Comparison of ENCODE assay signal across 9 cellular contexts in genomic region chr6:133286765-133287164, GRCh38. TPM values are rescaled to one million over a fixed set of nuclear protein-coding genes. Genes with fewer than 3 reads are reported as not detected.
DNase-seq lines count a peak whose midpoint lies in the region; ATAC-seq and TF ChIP-seq lines count a peak whose summit lies in the region.
"Had no signal": no experiment of that assay in that cellular context is flagged by ENCODE, and none has a peak within 500 bp of the region (broad histone marks: within the 10 kb centered on the region; RNA-seq: fewer than 3 reads in every experiment).

No MANE protein-coding gene starts in this region.

- peaks cover 6% of the 10 kb centered on the region for H3K9me3 Mint-ChIP-seq in HFFc6

- intact Hi-C loops in right lobe of liver (cut with DNase I) = no loop called here
- intact Hi-C loops in body of pancreas (cut with DNase I) = no loop called here

- H3F3A ChIP-seq in DOHH2 (ENCODE audit: control insufficient read depth, insufficient read depth) = no peaks in the 10 kb centered on the region

- 22% methylated on average over 1 of the region's 1 CpG for WGBS in right lobe of liver (ENCODE audit: insufficient coverage, low coverage, low lambda C conversion rate, missing lambda C conversion rate)
- 0 to 26% methylated on average over 1 of the region's 1 CpG for WGBS in body of pancreas, 2 donors

- peak; percentile 53 for TF ChIP-seq CTCF in DOHH2 (IDR thresholded peaks at IDR 0.05; ENCODE audit: low read depth, low read length, poor library complexity, severe bottlenecking)
- peak; percentile 34; the same call in 1 of the 2 replicates for TF ChIP-seq CTCF in HFFc6 (IDR thresholded peaks at IDR 0.05)
- peak; percentile 47; the same call in 1 of the 2 replicates for TF ChIP-seq CTCF in WERI-Rb-1 (IDR thresholded peaks at IDR 0.05; ENCODE audit: low read depth, low read length)
- TF ChIP-seq CTCF in right lobe of liver (IDR thresholded peaks at IDR 0.05) = peak; percentile 36 to 54 (median 44)
- no peak for TF ChIP-seq CTCF in body of pancreas (IDR thresholded peaks at IDR 0.05)

- H3K79me2 ChIP-seq in DOHH2 (ENCODE audit: control insufficient read depth, low read length) = no peaks in the 10 kb centered on the region

- DNase-seq in HFFc6 (no peak), WERI-Rb-1 (no peak), right lobe of liver (no peak), body of pancreas (no peak), hippocampal formation (lab: John Stamatoyannopoulos, UW) (no peak), ureter (ENCODE audit: low spot score) (no peak)
- DNase-seq: T-helper 17 cell had no signal

- no peaks in the 10 kb centered on the region for H3K9me2 ChIP-seq in DOHH2 (replicated peaks; ENCODE audit: control insufficient read depth, low read length)

- TF ChIP-seq POLR2A in right lobe of liver (IDR thresholded peaks at IDR 0.05) (no peak), body of pancreas (IDR thresholded peaks at IDR 0.05) (no peak)

- H3K27me3 Mint-ChIP-seq in HFFc6 (ENCODE audit: insufficient read depth) = no peaks in the 10 kb centered on the region; the same call in 1 of the 2 replicates
- H3K27me3 Mint-ChIP-seq: T-helper 17 cell had no signal

- H3K4me2 ChIP-seq in DOHH2 (ENCODE audit: low read length) = no peak overlapping the region

- H3K36me3 ChIP-seq in DOHH2 (ENCODE audit: control insufficient read depth, low read length) (no peaks in the 10 kb centered on the region), WERI-Rb-1 (no peaks in the 10 kb centered on the region), right lobe of liver (no peaks in the 10 kb centered on the region), body of pancreas (replicated peaks in 1 of 2; ENCODE audit: insufficient read depth in 1 of 2, low read depth in 2 of 2) (no peaks in the 10 kb centered on the region)

- H3K4me1 Mint-ChIP-seq in HFFc6 (ENCODE audit: low read depth) = no peaks in the 10 kb centered on the region
- H3K4me1 Mint-ChIP-seq: T-helper 17 cell had no signal

- H4K20me1 ChIP-seq in DOHH2 (ENCODE audit: control insufficient read depth, insufficient read depth, low read depth, low read length) = no peaks in the 10 kb centered on the region

- no peak overlapping the region for H3K27ac Mint-ChIP-seq in HFFc6
- H3K27ac Mint-ChIP-seq: T-helper 17 cell had no signal

- no peak overlapping the region for H3K4me3 Mint-ChIP-seq in HFFc6
- H3K4me3 Mint-ChIP-seq: T-helper 17 cell had no signal

- H3K9me3 ChIP-seq in DOHH2 (ENCODE audit: control insufficient read depth, insufficient read depth, low read length) = no peaks in the 10 kb centered on the region
- no peaks in the 10 kb centered on the region for H3K9me3 ChIP-seq in WERI-Rb-1 (ENCODE audit: severe bottlenecking)
- H3K9me3 ChIP-seq in right lobe of liver = no peaks in the 10 kb centered on the region
- H3K9me3 ChIP-seq in body of pancreas = no peaks in the 10 kb centered on the region

- H3K4me3 ChIP-seq in DOHH2 (ENCODE audit: low read length) (no peak overlapping the region), WERI-Rb-1 (ENCODE audit: low read depth, low read length) (no peak overlapping the region), right lobe of liver (no peak overlapping the region), body of pancreas (no peak overlapping the region)

- 0 out of 2 replicates have a peak, but pooled peaks cover 4% of the 10 kb centered on the region for H3K27me3 ChIP-seq in DOHH2 (ENCODE audit: control insufficient read depth, low read length)
- H3K27me3 ChIP-seq in WERI-Rb-1 (ENCODE audit: insufficient read depth, low read depth, severe bottlenecking) = peaks cover 10% of the 10 kb centered on the region
- no peaks in the 10 kb centered on the region for H3K27me3 ChIP-seq in right lobe of liver
- no peaks in the 10 kb centered on the region for H3K27me3 ChIP-seq in body of pancreas

- H3K4me1 ChIP-seq in DOHH2 (ENCODE audit: control insufficient read depth, low read length) (no peaks in the 10 kb centered on the region), right lobe of liver (no peaks in the 10 kb centered on the region), body of pancreas (no peaks in the 10 kb centered on the region)

- no peaks in the 10 kb centered on the region for H3K36me3 Mint-ChIP-seq in HFFc6 (ENCODE audit: low read depth)

- no peak overlapping the region for H3K27ac ChIP-seq in DOHH2 (ENCODE audit: low read depth, low read length)
- H3K27ac ChIP-seq in WERI-Rb-1 = no peak overlapping the region
- H3K27ac ChIP-seq in right lobe of liver = no peak overlapping the region
- no peak overlapping the region for H3K27ac ChIP-seq in body of pancreas

- ATAC-seq in right lobe of liver (peak in 2 of 4 donors; percentile 58 to 61), body of pancreas (no peak), GM21528 (IDR thresholded peaks at IDR 0.05; ENCODE audit: low FRiP score, unreplicated experiment) (no peak)
- ATAC-seq: T-helper 17 cell had no signal

RNA-seq across cellular contexts. Expression of gene EYA4, which starts 45.6 kb away (rescaled TPM):
- not detected for total RNA-seq in HFFc6 (2021; fragmentation: NEBNext Ultra II Directional; extraction: Animal tissue kit (Norgen Biotek cat#: 25700))
- under 1 TPM in 5 of 6 experiments, not detected in 1; 0.09 to 0.37 (median 0.35) TPM for total RNA-seq in right lobe of liver
- total RNA-seq in body of pancreas = 1 to 10 TPM in 1 of 2 donors, under 1 TPM in 1; 0.26 to 5.3 TPM
- total RNA-seq in ureter = 4.1 TPM
- total RNA-seq: T-helper 17 cell had no signal

Comparison
In these comparisons a context has a peak if more than half of its experiments do, and no peak if none do; other contexts are left out.
1. CTCF ChIP-seq: peak in DOHH2 (single experiment), HFFc6 (single experiment), WERI-Rb-1 (single experiment) and right lobe of liver (4 of 4); none in body of pancreas (0 of 7).